In the genomic region with DNA sequence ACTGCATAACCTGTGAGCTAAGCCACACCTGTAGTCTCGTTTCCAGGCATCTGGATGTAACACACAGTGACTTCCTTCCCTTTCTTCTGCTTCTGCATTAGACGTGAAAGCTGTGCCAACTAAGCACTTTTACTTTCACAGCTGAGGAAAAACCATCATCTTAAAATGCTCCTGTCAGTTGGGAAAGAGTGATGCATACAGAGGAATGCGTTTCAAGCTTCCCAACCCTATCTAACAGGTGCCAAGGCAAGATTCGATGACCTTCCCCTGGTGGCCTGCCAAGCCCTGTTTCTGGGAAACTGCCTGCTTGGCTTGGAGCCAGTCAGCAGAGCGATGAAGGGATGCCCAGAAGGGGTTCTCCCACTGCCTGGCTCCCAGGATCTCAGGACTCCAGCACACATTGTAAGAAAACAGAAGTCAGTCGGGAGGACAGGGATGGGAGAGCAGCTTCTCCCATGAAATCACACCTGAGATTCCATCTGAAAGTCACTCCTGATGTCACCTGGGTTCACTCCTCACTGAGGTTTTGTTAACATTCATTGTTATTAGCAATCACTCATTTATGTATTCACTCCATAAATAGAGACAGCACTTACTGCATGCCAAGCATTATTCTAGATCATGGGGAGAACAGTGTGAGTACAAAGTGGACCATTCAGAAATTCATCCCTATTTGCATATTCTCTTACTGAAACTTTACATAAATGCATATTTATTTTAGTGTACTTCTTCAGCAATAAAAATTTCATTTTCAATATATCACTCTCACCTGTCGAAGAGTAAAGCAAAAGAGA, we compare ENCODE assay signal across 9 cellular contexts.
DNase-seq lines count a peak whose midpoint lies in the region; ATAC-seq, FAIRE-seq and TF ChIP-seq lines count a peak whose summit lies in the region.
"Had no signal": no experiment of that assay in that cellular context is flagged by ENCODE, and none has a peak within 500 bp of the region (broad histone marks: within the 10 kb centered on the region; RNA-seq: fewer than 3 reads in every experiment).

No MANE protein-coding gene starts in this region.

- H3K4me3 Mint-ChIP-seq in MCF 10A (ENCODE audit: unreplicated experiment) (no peak overlapping the region), type B pancreatic cell (no peak overlapping the region)
- H3K4me3 Mint-ChIP-seq in stimulated activated effector memory CD8-positive, alpha-beta T cell treated with anti-CD3 and anti-CD28 coated beads, Interleukin-12 subunit alpha, Interleukin-12 subunit beta, amount 100 ng/mL, for 72 hours, result no peak overlapping the region

- no peak overlapping the region for H3K27ac Mint-ChIP-seq in MCF 10A (ENCODE audit: low read depth, unreplicated experiment)
- no peak overlapping the region for H3K27ac Mint-ChIP-seq in stimulated activated effector memory CD8-positive, alpha-beta T cell treated with anti-CD3 and anti-CD28 coated beads, Interleukin-12 subunit alpha, Interleukin-12 subunit beta, amount 100 ng/mL, for 72 hours
- H3K27ac Mint-ChIP-seq in type B pancreatic cell, result no peak overlapping the region

- peak overlapping the region in 1 of 3 donors; percentile 27 for H3K4me3 ChIP-seq in breast epithelium
- H3K4me3 ChIP-seq in left lung, result no peak overlapping the region

- intact Hi-C loops in MCF 10A (cut with micrococcal nuclease), result no loop called here
- intact Hi-C loops in breast epithelium (cut with DNase I; ENCODE audit: low total_unique reads), result no loop called here
- intact Hi-C loops in left lung (cut with DNase I), result no loop called here

- TF ChIP-seq CTCF in MCF 10A (IDR thresholded peaks at IDR 0.05; ENCODE audit: unreplicated experiment) (no peak), breast epithelium (IDR thresholded peaks at IDR 0.05) (no peak), left lung (IDR thresholded peaks at IDR 0.05) (no peak), type B pancreatic cell (conservative IDR thresholded peaks at IDR 0.05) (no peak)

- ATAC-seq in left lung, result peak; percentile 49
- ATAC-seq in stimulated activated effector memory CD8-positive, alpha-beta T cell treated with anti-CD3 and anti-CD28 coated beads, Interleukin-12 subunit alpha, Interleukin-12 subunit beta, amount 100 ng/mL, for 72 hours, result no peak

- H3K9me3 Mint-ChIP-seq in MCF 10A (ENCODE audit: unreplicated experiment) (no peaks in the 10 kb centered on the region), type B pancreatic cell (no peaks in the 10 kb centered on the region)
- no peaks in the 10 kb centered on the region for H3K9me3 Mint-ChIP-seq in stimulated activated effector memory CD8-positive, alpha-beta T cell treated with anti-CD3 and anti-CD28 coated beads, Interleukin-12 subunit alpha, Interleukin-12 subunit beta, amount 100 ng/mL, for 72 hours

- CTCF ChIA-PET in MCF 10A (lab: Yijun Ruan, JAX), result interaction anchor here (0.9 to 2.4 kb wide), 4 partner anchors 10 to 113 kb away, joined by 3 to 9 read pairs (median 3); no protein-coding TSS in a partner anchor

- H3K27me3 Mint-ChIP-seq in MCF 10A (ENCODE audit: insufficient read depth, unreplicated experiment) (no peaks in the 10 kb centered on the region), type B pancreatic cell (no peaks in the 10 kb centered on the region)

- TF ChIP-seq POLR2A in breast epithelium (IDR thresholded peaks at IDR 0.05), result no peak

- H3K4me1 ChIP-seq in breast epithelium (no peaks in the 10 kb centered on the region), left lung (peaks cover 3 to 4% of the 10 kb centered on the region in 2 donors)

- DNase-seq in MCF 10A (ENCODE audit: unreplicated experiment), result peak; percentile 76
- DNase-seq in breast epithelium (ENCODE audit: low spot score in 2 of 2), result no peak
- DNase-seq in caudate nucleus (lab: John Stamatoyannopoulos, UW), result peak in 52 of 61 donors; percentile 1 to 75 (median 25)
- DNase-seq in left lung, result no peak
- peak; percentile 38 for DNase-seq in urothelium cell line (ENCODE audit: low spot score)
- DNase-seq in stimulated activated CD4-positive, alpha-beta T cell treated with anti-CD3 and anti-CD28 coated beads, Interleukin-15, amount 100 ng/mL, for 24 hours, result no peak
- DNase-seq in stimulated activated effector memory CD8-positive, alpha-beta T cell treated with anti-CD3 and anti-CD28 coated beads, Interleukin-12 subunit alpha, Interleukin-12 subunit beta, amount 100 ng/mL, for 72 hours (ENCODE audit: low spot score in 2 of 2), result no peak
- DNase-seq in type B pancreatic cell (ENCODE audit: extremely low spot score, unreplicated experiment), result no peak
- DNase-seq: activated CD4-positive, alpha-beta T cell treated with anti-CD3 and anti-CD28 coated beads for 48 hours had no signal

- H3K4me1 Mint-ChIP-seq in MCF 10A (ENCODE audit: insufficient read depth, unreplicated experiment) (peaks cover 6% of the 10 kb centered on the region), type B pancreatic cell (ENCODE audit: unreplicated experiment) (peaks cover 3% of the 10 kb centered on the region)
- H3K4me1 Mint-ChIP-seq in stimulated activated effector memory CD8-positive, alpha-beta T cell treated with anti-CD3 and anti-CD28 coated beads, Interleukin-12 subunit alpha, Interleukin-12 subunit beta, amount 100 ng/mL, for 72 hours, result no peaks in the 10 kb centered on the region

- POLR2A ChIA-PET in MCF 10A (lab: Yijun Ruan, JAX), result interaction anchor here (0.6 to 0.7 kb wide), 3 partner anchors 30 to 81 kb away, joined by 3 read pairs; no protein-coding TSS in a partner anchor

- H3K36me3 Mint-ChIP-seq in MCF 10A (ENCODE audit: insufficient read depth, unreplicated experiment) (no peaks in the 10 kb centered on the region), type B pancreatic cell (no peaks in the 10 kb centered on the region)
- H3K36me3 Mint-ChIP-seq in stimulated activated effector memory CD8-positive, alpha-beta T cell treated with anti-CD3 and anti-CD28 coated beads, Interleukin-12 subunit alpha, Interleukin-12 subunit beta, amount 100 ng/mL, for 72 hours, result no peaks in the 10 kb centered on the region

- H3K9me3 ChIP-seq in breast epithelium (no peaks in the 10 kb centered on the region), left lung (no peaks in the 10 kb centered on the region)

- no peak for FAIRE-seq in urothelium cell line (lab: Jason Lieb, UNC)

- H3K27ac ChIP-seq in breast epithelium (peak overlapping the region in 1 of 2 donors; percentile 0), caudate nucleus (ENCODE audit: low read depth, low read length) (no peak overlapping the region), left lung (no peak overlapping the region)

- BruUV-seq in MCF 10A (replicated peaks; lab: Mats Ljungman, UMichigan), result no TSS peak

- H3K36me3 ChIP-seq in breast epithelium (no peaks in the 10 kb centered on the region), left lung (no peaks in the 10 kb centered on the region)

- H3K27me3 ChIP-seq in breast epithelium, result no peaks in the 10 kb centered on the region
- H3K27me3 ChIP-seq in left lung, result no peaks in the 10 kb centered on the region

Comparison
In these comparisons a context has a peak if more than half of its experiments do, and no peak if none do; other contexts are left out.
1. DNase-seq: peak in MCF 10A (single experiment), caudate nucleus (52 of 61) and urothelium cell line (single experiment); none in breast epithelium (0 of 2), left lung (0 of 2), stimulated activated CD4-positive, alpha-beta T cell treated with anti-CD3 and anti-CD28 coated beads, Interleukin-15, amount 100 ng/mL, for 24 hours (single experiment), stimulated activated effector memory CD8-positive, alpha-beta T cell treated with anti-CD3 and anti-CD28 coated beads, Interleukin-12 subunit alpha, Interleukin-12 subunit beta, amount 100 ng/mL, for 72 hours (0 of 2) and type B pancreatic cell (single experiment).